ENCODE assay signal across 20 cellular contexts in genomic region chr12:118107694-118108093, GRCh38. TPM values are rescaled to one million over a fixed set of nuclear protein-coding genes. Genes with fewer than 3 reads are reported as not detected.
DNase-seq lines count a peak whose midpoint lies in the region; ATAC-seq, FAIRE-seq and TF ChIP-seq lines count a peak whose summit lies in the region.
"Had no signal": no experiment of that assay in that cellular context is flagged by ENCODE, and none has a peak within 500 bp of the region (broad histone marks: within the 10 kb centered on the region; RNA-seq: fewer than 3 reads in every experiment).

No MANE protein-coding gene starts in this region.

- no peaks in the 10 kb centered on the region for H3K79me2 ChIP-seq in HepG2 (ENCODE audit: insufficient read depth, low read length)
- H3K79me2 ChIP-seq in Karpas-422 (ENCODE audit: low read length) = no peaks in the 10 kb centered on the region

- H3K27me3 ChIP-seq in HepG2 (ENCODE audit: control insufficient read depth in 1 of 2, insufficient read depth in 2 of 2, low read length in 2 of 2) = no peaks in the 10 kb centered on the region
- H3K27me3 ChIP-seq in right lobe of liver = no peaks in the 10 kb centered on the region
- no peaks in the 10 kb centered on the region for H3K27me3 ChIP-seq in thyroid gland
- H3K27me3 ChIP-seq in Karpas-422 (ENCODE audit: low read length) = no peaks in the 10 kb centered on the region
- H3K27me3 ChIP-seq: BE2C; BLaER1 treated with 17β-estradiol and CSF1 and Interleukin-3, amounts not matched to agents 10 nM and 100 nM had no signal

- no peak for TF ChIP-seq RAD21 in HepG2 (CRISPR knock-in tag; IDR thresholded peaks at IDR 0.05)

- CTCF ChIA-PET in HepG2 (lab: Yijun Ruan, JAX; ENCODE audit: low intra/inter-chr PET ratio, low total read pairs) = no interaction called here
- CTCF ChIA-PET in WTC11 (lab: Charles Lee) = interaction anchor here (1.3 to 1.5 kb wide), 2 partner anchors 12 to 14 kb away, joined by 3 to 7 read pairs; no protein-coding TSS in a partner anchor

- H3K27me3 Mint-ChIP-seq in WTC11 (ENCODE audit: low read depth) = no peaks in the 10 kb centered on the region

- TF ChIP-seq POLR2A in HepG2 (IDR thresholded peaks at IDR 0.05; ENCODE audit: insufficient read depth in 1 of 2, low read depth in 2 of 2, low read length in 2 of 2) (no peak), right lobe of liver (IDR thresholded peaks at IDR 0.05) (no peak), thyroid gland (IDR thresholded peaks at IDR 0.05) (no peak)

- H3K9me3 Mint-ChIP-seq in WTC11 = no peaks in the 10 kb centered on the region
- H3K9me3 Mint-ChIP-seq: CD4-positive, alpha-beta memory T cell; GM23338 had no signal

- in situ Hi-C loops in HepG2 (cut with HindIII; ENCODE audit: extremely low pct_ligation_motif_present, low pct_unique_long_range_greater_than_20kb) = no loop called here

- no peaks in the 10 kb centered on the region for H4K20me1 ChIP-seq in HepG2 (ENCODE audit: insufficient read depth, low read length)
- no peaks in the 10 kb centered on the region for H4K20me1 ChIP-seq in Karpas-422 (ENCODE audit: insufficient read depth, low read depth, low read length)
- H4K20me1 ChIP-seq: BLaER1 treated with 17β-estradiol and CSF1 and Interleukin-3, amounts not matched to agents 10 nM and 100 nM had no signal

- H3K4me3 Mint-ChIP-seq in WTC11 = no peak overlapping the region
- H3K4me3 Mint-ChIP-seq: CD4-positive, alpha-beta memory T cell; GM23338 had no signal

- H3K9me2 ChIP-seq in Karpas-422 (replicated peaks; ENCODE audit: insufficient read depth, low read length) = no peaks in the 10 kb centered on the region

- H2AFZ ChIP-seq in HepG2 (ENCODE audit: low read length) (no peak overlapping the region), Karpas-422 (ENCODE audit: low read length) (no peak overlapping the region)
- H2AFZ ChIP-seq: GM23338 had no signal

- H3K36me3 ChIP-seq in HepG2 (replicated peaks in 1 of 2; ENCODE audit: control insufficient read depth in 1 of 2, insufficient read depth in 2 of 2, low read length in 2 of 2) (no peaks in the 10 kb centered on the region), right lobe of liver (no peaks in the 10 kb centered on the region), thyroid gland (no peaks in the 10 kb centered on the region), Karpas-422 (ENCODE audit: insufficient read depth, low read length) (no peaks in the 10 kb centered on the region)
- H3K36me3 ChIP-seq: BE2C; BLaER1 treated with 17β-estradiol and CSF1 and Interleukin-3, amounts not matched to agents 10 nM and 100 nM; HAP-1 had no signal

- BruUV-seq in HepG2 (replicated peaks; lab: Mats Ljungman, UMichigan) = no TSS peak

- intact Hi-C loops in HepG2 (cut with micrococcal nuclease; ENCODE audit: unreplicated experiment) = no loop called here
- intact Hi-C loops in right lobe of liver (cut with DNase I) = no loop called here
- intact Hi-C loops in thyroid gland (cut with DNase I) = no loop called here

- H3K4me1 ChIP-seq in HepG2 (ENCODE audit: insufficient read depth, low read length) (peaks cover 27% of the 10 kb centered on the region), right lobe of liver (peaks cover 0 to 4% (median 1%) of the 10 kb centered on the region in 4 donors), thyroid gland (peaks cover 11 to 17% of the 10 kb centered on the region in 2 donors), Karpas-422 (ENCODE audit: low read length) (peaks cover 18% of the 10 kb centered on the region)
- H3K4me1 ChIP-seq: BE2C had no signal

- H3K9ac ChIP-seq in HepG2 (ENCODE audit: insufficient read depth, low read depth, low read length) (no peak overlapping the region), Karpas-422 (ENCODE audit: low read length) (no peak overlapping the region)
- H3K9ac ChIP-seq: BLaER1 treated with 17β-estradiol and CSF1 and Interleukin-3, amounts not matched to agents 10 nM and 100 nM had no signal

- H3K4me1 Mint-ChIP-seq in WTC11 = peaks cover 16% of the 10 kb centered on the region

- DNase-seq in HepG2 (ENCODE audit: low spot score) = peak; percentile 36
- no peak for DNase-seq in right lobe of liver
- DNase-seq in WTC11 (ENCODE audit: low spot score) = no peak
- no peak for DNase-seq in thyroid gland
- DNase-seq in Karpas-422 = no peak
- DNase-seq: AML-193; BE2C; CD4-positive, alpha-beta memory T cell; COR-L47; DND-41; GDM1 had no signal

- H3K4me3 ChIP-seq in HepG2 (replicated peaks in 1 of 3; ENCODE audit: insufficient read depth in 1 of 3, low read depth in 2 of 3, low read length in 3 of 3) (no peak overlapping the region), right lobe of liver (no peak overlapping the region), thyroid gland (replicated peaks in 1 of 3) (no peak overlapping the region), Karpas-422 (ENCODE audit: low read length) (no peak overlapping the region)
- H3K4me3 ChIP-seq: BLaER1 treated with 17β-estradiol and CSF1 and Interleukin-3, amounts not matched to agents 10 nM and 100 nM; GM12878; GM23338; HAP-1 had no signal

- no peak overlapping the region for H3K27ac ChIP-seq in HepG2 (ENCODE audit: extremely low read length, insufficient read depth, low read length)
- no peak overlapping the region for H3K27ac ChIP-seq in right lobe of liver
- H3K27ac ChIP-seq in thyroid gland = peak overlapping the region in 2 of 3 donors; percentile 23 to 64
- no peak overlapping the region for H3K27ac ChIP-seq in Karpas-422 (ENCODE audit: low read length)
- H3K27ac ChIP-seq: 22Rv1; BLaER1 treated with 17β-estradiol and CSF1 and Interleukin-3, amounts not matched to agents 10 nM and 100 nM had no signal

- no peak overlapping the region for H3K27ac Mint-ChIP-seq in WTC11
- H3K27ac Mint-ChIP-seq: CD4-positive, alpha-beta memory T cell; GM23338 had no signal

- H3K4me2 ChIP-seq in HepG2 (ENCODE audit: low read depth, low read length) (peak overlapping the region; percentile 36; the same call in 1 of the 2 replicates), Karpas-422 (ENCODE audit: low read depth, low read length, poor library complexity, severe bottlenecking) (no peak overlapping the region)

- no peak for FAIRE-seq in HepG2 (lab: Jason Lieb, UNC)
- FAIRE-seq: A204.1, GM12878, GM19239, H54 had no signal

- TF ChIP-seq CTCF in HepG2 (CRISPR knock-in tag; IDR thresholded peaks at IDR 0.05) = no peak
- TF ChIP-seq CTCF in right lobe of liver (IDR thresholded peaks at IDR 0.05) = no peak
- no peak for TF ChIP-seq CTCF in WTC11 (IDR thresholded peaks at IDR 0.05)
- no peak for TF ChIP-seq CTCF in thyroid gland (IDR thresholded peaks at IDR 0.05)

- TF ChIP-seq EP300 in HepG2 (IDR thresholded peaks at IDR 0.05; ENCODE audit: low read depth in 2 of 2, low read length in 2 of 2) (no peak), HepG2 (CRISPR knock-in tag; IDR thresholded peaks at IDR 0.05; ENCODE audit: borderline replicate concordance) (no peak)

- POLR2A ChIA-PET in HepG2 (lab: Yijun Ruan, JAX) (interaction anchor here (0.7 to 1.6 kb wide), 3 partner anchors 28 to 32 kb away, joined by 3 to 8 read pairs (median 3); partner anchors contain the start of gene PEBP1), WTC11 (lab: Charles Lee) (no interaction called here)

- ATAC-seq in HepG2 (no peak), right lobe of liver (no peak), WTC11 (no peak), GM19324 (IDR thresholded peaks at IDR 0.05; ENCODE audit: low FRiP score, unreplicated experiment) (no peak)
- ATAC-seq: GM12878, GM23338 had no signal

- no peaks in the 10 kb centered on the region for H3K36me3 Mint-ChIP-seq in WTC11

- H3K9me3 ChIP-seq in HepG2 (ENCODE audit: low read length) (no peaks in the 10 kb centered on the region), right lobe of liver (no peaks in the 10 kb centered on the region), thyroid gland (no peaks in the 10 kb centered on the region), Karpas-422 (ENCODE audit: low read length) (no peaks in the 10 kb centered on the region)
- H3K9me3 ChIP-seq: BE2C; BLaER1 treated with 17β-estradiol and CSF1 and Interleukin-3, amounts not matched to agents 10 nM and 100 nM; HAP-1 had no signal

- WGBS in HepG2 (ENCODE audit: low lambda C conversion rate) = 60% methylated on average over 8 of the region's 8 CpGs
- 87% methylated on average over 5 of the region's 8 CpGs for WGBS in right lobe of liver (ENCODE audit: insufficient coverage, low coverage, low lambda C conversion rate, missing lambda C conversion rate)
- 96% methylated on average over 8 of the region's 8 CpGs for WGBS in thyroid gland, 2 donors

RNA-seq across cellular contexts. Expression of gene VSIG10, which starts 3.9 kb away (rescaled TPM):
- total RNA-seq in HepG2 (2016; rRNA removed; fragmentation: Illumina TruSeq; extraction: Trizol) (35.6 and 42.5 TPM in 2 replicates), right lobe of liver (10 to 100 TPM; 13.1 to 31.3 (median 20.1) TPM), WTC11 (2021) (69.7 to 82.5 TPM (median 74.4 TPM) in 3 replicates), thyroid gland (10 to 100 TPM; 62.0 to 93.7 (median 76.6) TPM)
- total RNA-seq in HepG2 (2016; cell fraction: cytosol; rRNA removed; fragmentation: Illumina TruSeq; extraction: Trizol; ENCODE audit: low read depth) = 41.4 and 41.9 TPM in 2 replicates
- 29.0 and 43.3 TPM in 2 replicates for total RNA-seq in HepG2 (2016; cell fraction: insoluble cytoplasmic fraction; rRNA removed; fragmentation: Illumina TruSeq; extraction: Trizol)
- total RNA-seq in HepG2 (2016; cell fraction: membrane; rRNA removed; fragmentation: Illumina TruSeq; extraction: Trizol) = 61.2 and 66.1 TPM in 2 replicates
- total RNA-seq in HepG2 (2016; cell fraction: nucleus; rRNA removed; fragmentation: Illumina TruSeq; extraction: Trizol) = 32.5 and 36.1 TPM in 2 replicates
- polyA plus RNA-seq in HepG2 (2011; rRNA removed) = 25.6 and 28.6 TPM in 2 replicates
- polyA plus RNA-seq in HepG2 (2011; cell fraction: cytosol; rRNA removed) = 14.4 and 18.0 TPM in 2 replicates
- polyA plus RNA-seq in HepG2 (2011; cell fraction: nucleus; rRNA removed) = 31.1 and 32.4 TPM in 2 replicates
- polyA plus RNA-seq in HepG2 (2012) = 17.8 and 18.7 TPM in 2 replicates
- 37.2 and 39.4 TPM in 2 replicates for polyA plus RNA-seq in HepG2 (2016; cell fraction: cytosol; fragmentation: Illumina TruSeq; extraction: Trizol; ENCODE audit: low read depth)
- 24.5 and 25.4 TPM in 2 replicates for polyA plus RNA-seq in HepG2 (2016; cell fraction: insoluble cytoplasmic fraction; fragmentation: Illumina TruSeq; extraction: Trizol; ENCODE audit: low read depth)
- polyA plus RNA-seq in HepG2 (2016; cell fraction: membrane; fragmentation: Illumina TruSeq; extraction: Trizol; ENCODE audit: low read depth) = 41.6 and 46.3 TPM in 2 replicates
- 44.9 and 47.7 TPM in 2 replicates for polyA plus RNA-seq in HepG2 (2016; cell fraction: nucleus; fragmentation: Illumina TruSeq; extraction: Trizol; ENCODE audit: insufficient read depth, low read depth)
- 47.1 and 101 TPM in 2 replicates for polyA minus RNA-seq in HepG2 (2011; rRNA and poly(A)+ RNA removed; ENCODE audit: low replicate concordance)
- polyA minus RNA-seq in HepG2 (2011; cell fraction: cytosol; rRNA and poly(A)+ RNA removed) = 10.2 and 11.3 TPM in 2 replicates
- polyA minus RNA-seq in HepG2 (2011; cell fraction: nucleus; rRNA and poly(A)+ RNA removed) = 40.0 and 44.4 TPM in 2 replicates
- 5.0 and 23.2 TPM in 2 replicates for total RNA-seq in Karpas-422 (2014; rRNA removed; shearing (Covaris generic); ENCODE audit: low replicate concordance)

RNA-seq across cellular contexts. Expression of gene PEBP1, which starts 28.2 kb away (rescaled TPM):
- total RNA-seq in HepG2 (2016; rRNA removed; fragmentation: Illumina TruSeq; extraction: Trizol) (1,505 and 1,984 TPM in 2 replicates), right lobe of liver (100 to 1,000 TPM; 511 to 916 (median 654) TPM), WTC11 (2021) (347 to 366 TPM (median 363 TPM) in 3 replicates), thyroid gland (1,000 to 10,000 TPM in 3 of 4 donors, 100 to 1,000 TPM in 1; 695 to 2,015 (median 1,366) TPM)
- total RNA-seq in HepG2 (2016; cell fraction: cytosol; rRNA removed; fragmentation: Illumina TruSeq; extraction: Trizol; ENCODE audit: low read depth) = 232 and 262 TPM in 2 replicates
- total RNA-seq in HepG2 (2016; cell fraction: insoluble cytoplasmic fraction; rRNA removed; fragmentation: Illumina TruSeq; extraction: Trizol) = 1,559 and 1,992 TPM in 2 replicates
- 553 and 634 TPM in 2 replicates for total RNA-seq in HepG2 (2016; cell fraction: membrane; rRNA removed; fragmentation: Illumina TruSeq; extraction: Trizol)
- 497 and 536 TPM in 2 replicates for total RNA-seq in HepG2 (2016; cell fraction: nucleus; rRNA removed; fragmentation: Illumina TruSeq; extraction: Trizol)
- polyA plus RNA-seq in HepG2 (2011; rRNA removed) = 437 and 538 TPM in 2 replicates
- polyA plus RNA-seq in HepG2 (2011; cell fraction: cytosol; rRNA removed) = 477 and 485 TPM in 2 replicates
- 199 and 209 TPM in 2 replicates for polyA plus RNA-seq in HepG2 (2011; cell fraction: nucleus; rRNA removed)
- 511 and 820 TPM in 2 replicates for polyA plus RNA-seq in HepG2 (2012)
- 248 and 308 TPM in 2 replicates for polyA plus RNA-seq in HepG2 (2016; cell fraction: cytosol; fragmentation: Illumina TruSeq; extraction: Trizol; ENCODE audit: low read depth)
- 2,115 and 2,133 TPM in 2 replicates for polyA plus RNA-seq in HepG2 (2016; cell fraction: insoluble cytoplasmic fraction; fragmentation: Illumina TruSeq; extraction: Trizol; ENCODE audit: low read depth)
- 458 and 518 TPM in 2 replicates for polyA plus RNA-seq in HepG2 (2016; cell fraction: membrane; fragmentation: Illumina TruSeq; extraction: Trizol; ENCODE audit: low read depth)
- 949 and 989 TPM in 2 replicates for polyA plus RNA-seq in HepG2 (2016; cell fraction: nucleus; fragmentation: Illumina TruSeq; extraction: Trizol; ENCODE audit: insufficient read depth, low read depth)
- 240 and 331 TPM in 2 replicates for polyA minus RNA-seq in HepG2 (2011; rRNA and poly(A)+ RNA removed; ENCODE audit: low replicate concordance)
- polyA minus RNA-seq in HepG2 (2011; cell fraction: cytosol; rRNA and poly(A)+ RNA removed) = 182 and 185 TPM in 2 replicates
- 52.4 and 60.3 TPM in 2 replicates for polyA minus RNA-seq in HepG2 (2011; cell fraction: nucleus; rRNA and poly(A)+ RNA removed)
- 138 and 168 TPM in 2 replicates for total RNA-seq in Karpas-422 (2014; rRNA removed; shearing (Covaris generic); ENCODE audit: low replicate concordance)

RNA-seq across cellular contexts. Expression of gene WSB2, which starts 46.7 kb away (rescaled TPM):
- total RNA-seq in HepG2 (2016; rRNA removed; fragmentation: Illumina TruSeq; extraction: Trizol) = 31.0 and 39.5 TPM in 2 replicates
- total RNA-seq in HepG2 (2016; cell fraction: cytosol; rRNA removed; fragmentation: Illumina TruSeq; extraction: Trizol; ENCODE audit: low read depth) = 58.3 and 64.9 TPM in 2 replicates
- 32.3 and 33.3 TPM in 2 replicates for total RNA-seq in HepG2 (2016; cell fraction: insoluble cytoplasmic fraction; rRNA removed; fragmentation: Illumina TruSeq; extraction: Trizol)
- 113 and 119 TPM in 2 replicates for total RNA-seq in HepG2 (2016; cell fraction: membrane; rRNA removed; fragmentation: Illumina TruSeq; extraction: Trizol)
- 17.3 and 21.7 TPM in 2 replicates for total RNA-seq in HepG2 (2016; cell fraction: nucleus; rRNA removed; fragmentation: Illumina TruSeq; extraction: Trizol)
- 76.5 and 82.8 TPM in 2 replicates for polyA plus RNA-seq in HepG2 (2011; rRNA removed)
- 90.5 and 92.1 TPM in 2 replicates for polyA plus RNA-seq in HepG2 (2011; cell fraction: cytosol; rRNA removed)
- polyA plus RNA-seq in HepG2 (2011; cell fraction: nucleus; rRNA removed) = 33.9 and 37.1 TPM in 2 replicates
- 39.1 and 50.3 TPM in 2 replicates for polyA plus RNA-seq in HepG2 (2012)
- polyA plus RNA-seq in HepG2 (2016; cell fraction: cytosol; fragmentation: Illumina TruSeq; extraction: Trizol; ENCODE audit: low read depth) = 108 and 109 TPM in 2 replicates
- polyA plus RNA-seq in HepG2 (2016; cell fraction: insoluble cytoplasmic fraction; fragmentation: Illumina TruSeq; extraction: Trizol; ENCODE audit: low read depth) = 32.4 and 39.7 TPM in 2 replicates
- polyA plus RNA-seq in HepG2 (2016; cell fraction: membrane; fragmentation: Illumina TruSeq; extraction: Trizol; ENCODE audit: low read depth) = 111 and 130 TPM in 2 replicates
- 25.3 and 27.6 TPM in 2 replicates for polyA plus RNA-seq in HepG2 (2016; cell fraction: nucleus; fragmentation: Illumina TruSeq; extraction: Trizol; ENCODE audit: insufficient read depth, low read depth)
- 192 and 280 TPM in 2 replicates for polyA minus RNA-seq in HepG2 (2011; rRNA and poly(A)+ RNA removed; ENCODE audit: low replicate concordance)
- polyA minus RNA-seq in HepG2 (2011; cell fraction: cytosol; rRNA and poly(A)+ RNA removed) = 89.2 and 103 TPM in 2 replicates
- 50.3 and 54.8 TPM in 2 replicates for polyA minus RNA-seq in HepG2 (2011; cell fraction: nucleus; rRNA and poly(A)+ RNA removed)
- total RNA-seq in right lobe of liver = 10 to 100 TPM; 27.5 to 73.9 (median 49.0) TPM
- total RNA-seq in WTC11 (2021) = 59.0 to 74.2 TPM (median 60.5 TPM) in 3 replicates
- total RNA-seq in thyroid gland = 10 to 100 TPM; 64.6 to 97.0 (median 86.0) TPM
- 28.8 and 49.1 TPM in 2 replicates for total RNA-seq in Karpas-422 (2014; rRNA removed; shearing (Covaris generic); ENCODE audit: low replicate concordance)

Comparison
In these comparisons a context has a peak if more than half of its experiments do, and no peak if none do; other contexts are left out.
1. H3K27ac ChIP-seq: peak in thyroid gland (2 of 3); none in HepG2 (single experiment), right lobe of liver (0 of 3) and Karpas-422 (single experiment).